2 cellular contexts compared by ENCODE assay signal in the genomic region with DNA sequence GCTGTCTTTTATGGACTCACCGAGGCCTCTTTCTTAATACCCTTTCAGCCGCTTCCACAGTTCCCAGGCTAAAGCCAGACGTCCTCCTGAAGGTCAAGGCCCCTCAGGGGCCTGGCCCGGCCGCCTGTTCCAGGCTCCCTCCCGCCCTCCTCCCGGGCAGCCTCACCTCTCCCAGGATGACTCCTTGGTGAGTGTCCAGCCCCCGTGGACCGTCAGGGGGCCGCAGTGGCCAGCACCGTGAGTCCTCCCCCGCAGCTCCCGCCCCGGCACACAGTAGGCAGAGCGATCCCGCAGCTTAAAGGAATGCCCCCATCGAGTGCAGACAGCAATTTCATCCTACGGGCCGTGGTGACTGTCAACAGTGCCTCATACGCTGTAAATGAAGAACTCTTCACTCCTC.
TF ChIP-seq lines count a peak whose summit lies in the region.

No MANE protein-coding gene starts in this region.

TF ChIP-seq in IMR-90, 13 proteins besides CTCF, POLR2A, EP300 and RAD21:
- TF ChIP-seq NFE2L2 (IDR thresholded peaks at IDR 0.05; ENCODE audit: low read depth, low read length) (no peak), CEBPB (IDR thresholded peaks at IDR 0.05; ENCODE audit: low read depth, low read length) (no peak), RFX5 (IDR thresholded peaks at IDR 0.05; ENCODE audit: low read depth, low read length) (no peak), MAFK (IDR thresholded peaks at IDR 0.05; ENCODE audit: low read depth, low read length) (no peak), SMC3 (IDR thresholded peaks at IDR 0.05; ENCODE audit: low read depth, low read length) (no peak), BHLHE40 (IDR thresholded peaks at IDR 0.05; ENCODE audit: low read depth, low read length) (no peak), FOS (IDR thresholded peaks at IDR 0.05; ENCODE audit: low read depth, low read length) (no peak), CHD1 (IDR thresholded peaks at IDR 0.05; ENCODE audit: low read depth, low read length) (no peak), MXI1 (IDR thresholded peaks at IDR 0.05; ENCODE audit: borderline replicate concordance, low read depth, low read length) (no peak)
- TF ChIP-seq, protein P1, sequence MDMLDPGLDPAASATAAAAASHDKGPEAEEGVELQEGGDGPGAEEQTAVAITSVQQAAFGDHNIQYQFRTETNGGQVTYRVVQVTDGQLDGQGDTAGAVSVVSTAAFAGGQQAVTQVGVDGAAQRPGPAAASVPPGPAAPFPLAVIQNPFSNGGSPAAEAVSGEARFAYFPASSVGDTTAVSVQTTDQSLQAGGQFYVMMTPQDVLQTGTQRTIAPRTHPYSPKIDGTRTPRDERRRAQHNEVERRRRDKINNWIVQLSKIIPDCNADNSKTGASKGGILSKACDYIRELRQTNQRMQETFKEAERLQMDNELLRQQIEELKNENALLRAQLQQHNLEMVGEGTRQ (IDR thresholded peaks at IDR 0.05; ENCODE audit: low read depth, low read length): no peak

TF ChIP-seq in K562, 482 proteins besides CTCF, POLR2A, EP300 and RAD21:
- TF ChIP-seq GATA2 (CRISPR knock-in tag; IDR thresholded peaks at IDR 0.05): no peak
- peak; percentile 54; the same call in 1 of the 2 replicates for TF ChIP-seq ZKSCAN1 (IDR thresholded peaks at IDR 0.05; ENCODE audit: low read depth, low read length)
